Comparison of ENCODE assay signal across 8 cellular contexts in the genomic region with DNA sequence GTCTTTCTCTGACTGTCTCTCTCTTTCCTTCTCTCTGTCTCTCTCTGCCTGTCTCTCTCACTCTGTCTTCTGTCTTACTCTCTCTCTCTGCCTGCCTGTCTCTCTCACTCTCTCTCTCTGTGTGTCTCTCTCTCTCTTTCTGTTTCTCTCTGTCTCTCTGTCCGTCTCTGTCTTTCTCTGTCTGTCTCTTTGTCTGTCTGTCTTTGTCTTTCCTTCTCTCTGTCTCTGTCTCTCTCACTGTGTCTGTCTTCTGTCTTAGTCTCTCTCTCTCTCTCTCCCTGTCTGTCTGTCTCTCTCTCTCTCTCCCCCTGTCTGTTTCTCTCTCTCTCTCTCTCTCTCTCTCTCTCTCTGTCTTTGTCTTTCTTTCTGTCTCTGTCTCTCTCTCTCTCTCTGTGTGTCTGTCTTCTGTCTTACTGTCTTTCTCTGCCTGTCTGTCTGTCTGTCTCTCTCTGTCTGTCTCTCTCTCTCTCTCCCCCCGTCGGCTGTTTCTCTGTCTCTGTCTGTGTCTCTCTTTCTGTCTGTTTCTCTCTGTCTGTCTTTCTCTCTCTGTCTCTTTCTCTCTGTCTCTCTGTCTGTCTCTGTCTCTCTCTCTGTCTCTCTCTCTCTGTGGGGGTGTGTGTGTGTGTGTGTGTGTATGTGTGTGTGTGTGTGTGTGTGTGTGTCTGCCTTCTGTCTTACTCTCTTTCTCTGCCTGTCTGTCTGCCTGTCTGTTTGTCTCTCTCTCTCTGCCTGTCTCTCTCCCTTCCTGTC.
DNase-seq lines count a peak whose midpoint lies in the region; ATAC-seq and TF ChIP-seq lines count a peak whose summit lies in the region.
"Not testable (repeated sequence)": the region's sequence is repeated elsewhere in the genome, so short reads cannot be mapped to it uniquely, and the experiment has no call there.

No MANE protein-coding gene starts in this region.

- not testable (repeated sequence) for TF ChIP-seq CTCF in HCT116 (IDR thresholded peaks at IDR 0.05 in 2 of 3, conservative IDR thresholded peaks at IDR 0.05 in 1 of 3; ENCODE audit: borderline replicate concordance in 1 of 3, insufficient read depth in 1 of 3, low read depth in 2 of 3, low read length in 2 of 3)

- CTCF ChIA-PET in HCT116 (lab: Charles Lee); activated CD8-positive, alpha-beta memory T cell treated with anti-CD3 and anti-CD28 coated beads, Interleukin-2, amount 10 ng/mL, durations not matched to agents 7 days and 5 days (lab: Charles Lee): not testable (repeated sequence)

- WGBS in right cardiac atrium: no CpG with 5 or more reads among the region's 3 CpGs

- H3K4me2 ChIP-seq in HCT116 (ENCODE audit: low read length): not testable (repeated sequence)

- H3K9ac ChIP-seq in HCT116 (ENCODE audit: low read length): not testable (repeated sequence)

- H3K79me2 ChIP-seq in HCT116 (ENCODE audit: insufficient read depth, low read length): not testable (repeated sequence)

- RAD21 ChIA-PET in HCT116 (lab: Charles Lee; ENCODE audit: low non-redundant PET in 1 of 2, low total read pairs in 2 of 2, uncharacterized antibody in 2 of 2, unreplicated experiment in 2 of 2): not testable (repeated sequence)

- H3K27me3 ChIP-seq in HCT116 (ENCODE audit: insufficient read depth, low read length); right cardiac atrium (ENCODE audit: control insufficient read depth, insufficient read depth): not testable (repeated sequence)

- TF ChIP-seq POLR2A in GM18505 (IDR thresholded peaks at IDR 0.05; ENCODE audit: borderline replicate concordance, extremely low read depth, insufficient read depth, insufficient read length); HCT116 (IDR thresholded peaks at IDR 0.05; ENCODE audit: borderline replicate concordance, extremely low read depth, insufficient read depth, insufficient read length): not testable (repeated sequence)

- not testable (repeated sequence) for H2AFZ ChIP-seq in HCT116 (ENCODE audit: low read depth, low read length, poor library complexity, severe bottlenecking)

- H3K27ac Mint-ChIP-seq in activated CD8-positive, alpha-beta memory T cell treated with anti-CD3 and anti-CD28 coated beads, Interleukin-2, amount 10 ng/mL, durations not matched to agents 7 days and 5 days; stimulated activated naive B cell treated with anti-CD40 and anti-IgM and Interleukin-4, amounts not matched to agents 10 μg/mL and 1 μg/mL and 100 μg/mL, for 72 hours: not testable (repeated sequence)

- not testable (repeated sequence) for DNase-seq in HCT116 (ENCODE audit: low read depth, low spot score); activated CD8-positive, alpha-beta memory T cell treated with anti-CD3 and anti-CD28 coated beads, Interleukin-2, amount 10 ng/mL, durations not matched to agents 7 days and 5 days; right cardiac atrium; stimulated activated naive B cell treated with anti-CD40 and anti-IgM and Interleukin-4, amounts not matched to agents 10 μg/mL and 1 μg/mL and 100 μg/mL, for 72 hours

- not testable (repeated sequence) for H3K4me3 Mint-ChIP-seq in activated CD8-positive, alpha-beta memory T cell treated with anti-CD3 and anti-CD28 coated beads, Interleukin-2, amount 10 ng/mL, durations not matched to agents 7 days and 5 days; stimulated activated naive B cell treated with anti-CD40 and anti-IgM and Interleukin-4, amounts not matched to agents 10 μg/mL and 1 μg/mL and 100 μg/mL, for 72 hours

- H3K9me2 ChIP-seq in HCT116 (ENCODE audit: insufficient read depth): not testable (repeated sequence)

- intact Hi-C loops in HCT116 (cut with micrococcal nuclease); right cardiac atrium (cut with DNase I): not testable (repeated sequence)

- H3K4me3 ChIP-seq in HCT116 (replicated peaks in 1 of 2; ENCODE audit: low read depth in 1 of 2, low read length in 2 of 2); right cardiac atrium (ENCODE audit: low read length): not testable (repeated sequence)

- H3K9me3 ChIP-seq in HCT116 (ENCODE audit: control insufficient read depth in 1 of 2, insufficient read depth in 1 of 2, low read depth in 1 of 2, low read length in 2 of 2); right cardiac atrium (ENCODE audit: control insufficient read depth, low read length): not testable (repeated sequence)

- TF ChIP-seq RAD21 in HCT116 (IDR thresholded peaks at IDR 0.05; ENCODE audit: low read depth): not testable (repeated sequence)

- H3K36me3 ChIP-seq in HCT116 (ENCODE audit: control insufficient read depth in 1 of 2, insufficient read depth in 2 of 2, low read length in 2 of 2): not testable (repeated sequence)

- not testable (repeated sequence) for H3K4me1 Mint-ChIP-seq in activated CD8-positive, alpha-beta memory T cell treated with anti-CD3 and anti-CD28 coated beads, Interleukin-2, amount 10 ng/mL, durations not matched to agents 7 days and 5 days; stimulated activated naive B cell treated with anti-CD40 and anti-IgM and Interleukin-4, amounts not matched to agents 10 μg/mL and 1 μg/mL and 100 μg/mL, for 72 hours

- H3K27me3 Mint-ChIP-seq in activated CD8-positive, alpha-beta memory T cell treated with anti-CD3 and anti-CD28 coated beads, Interleukin-2, amount 10 ng/mL, durations not matched to agents 7 days and 5 days; stimulated activated naive B cell treated with anti-CD40 and anti-IgM and Interleukin-4, amounts not matched to agents 10 μg/mL and 1 μg/mL and 100 μg/mL, for 72 hours: not testable (repeated sequence)

- ATAC-seq in GM18505 (IDR thresholded peaks at IDR 0.05; ENCODE audit: unreplicated experiment) (peak; percentile 75), GM19438 (IDR thresholded peaks at IDR 0.05; ENCODE audit: low read depth, unreplicated experiment) (peak; percentile 62), HCT116 (peak; percentile 85), HG03045 (IDR thresholded peaks at IDR 0.05; ENCODE audit: unreplicated experiment) (peak; percentile 77), HG03460 (IDR thresholded peaks at IDR 0.05; ENCODE audit: unreplicated experiment) (peak; percentile 56), right cardiac atrium (peak; percentile 97 to 98)
- ATAC-seq in activated CD8-positive, alpha-beta memory T cell treated with anti-CD3 and anti-CD28 coated beads, Interleukin-2, amount 10 ng/mL, durations not matched to agents 7 days and 5 days: peak; percentile 87
- ATAC-seq in stimulated activated naive B cell treated with anti-CD40 and anti-IgM and Interleukin-4, amounts not matched to agents 10 μg/mL and 1 μg/mL and 100 μg/mL, for 72 hours (replicated peaks): peak; percentile 82 to 86

- H3K27ac ChIP-seq in HCT116 (ENCODE audit: low read depth, low read length); right cardiac atrium (ENCODE audit: low read length): not testable (repeated sequence)

- POLR2A ChIA-PET in HCT116 (lab: Charles Lee): not testable (repeated sequence)

- BruUV-seq in HCT116 (replicated peaks; lab: Mats Ljungman, UMichigan): not testable (repeated sequence)

- H4K20me1 ChIP-seq in HCT116 (ENCODE audit: insufficient read depth): not testable (repeated sequence)

- H3K9me3 Mint-ChIP-seq in activated CD8-positive, alpha-beta memory T cell treated with anti-CD3 and anti-CD28 coated beads, Interleukin-2, amount 10 ng/mL, durations not matched to agents 7 days and 5 days (ENCODE audit: low read depth); stimulated activated naive B cell treated with anti-CD40 and anti-IgM and Interleukin-4, amounts not matched to agents 10 μg/mL and 1 μg/mL and 100 μg/mL, for 72 hours: not testable (repeated sequence)

- H3K4me1 ChIP-seq in HCT116 (ENCODE audit: control insufficient read depth in 1 of 2, insufficient read depth in 2 of 2, low read length in 2 of 2); right cardiac atrium (ENCODE audit: control insufficient read depth, insufficient read depth, low read length): not testable (repeated sequence)

- not testable (repeated sequence) for H3K36me3 Mint-ChIP-seq in activated CD8-positive, alpha-beta memory T cell treated with anti-CD3 and anti-CD28 coated beads, Interleukin-2, amount 10 ng/mL, durations not matched to agents 7 days and 5 days; stimulated activated naive B cell treated with anti-CD40 and anti-IgM and Interleukin-4, amounts not matched to agents 10 μg/mL and 1 μg/mL and 100 μg/mL, for 72 hours
